Comparison of ENCODE assay signal across 1 cellular context in genomic region chr2:173614265-173614930, GRCh38.
TF ChIP-seq lines count a peak whose summit lies in the region.

No MANE protein-coding gene starts in this region.

TF ChIP-seq in HEK293, 187 proteins besides CTCF, POLR2A, EP300 and RAD21 (continued from another document):
- TF ChIP-seq PBX3 (CRISPR knock-in tag; IDR thresholded peaks at IDR 0.05) (no peak), ZBTB26 (tag by site-specific recombination; optimal IDR thresholded peaks at IDR 0.05) (no peak), ZFP3 (tag by site-specific recombination; IDR thresholded peaks at IDR 0.05; ENCODE audit: low read depth) (no peak), ZNF2 (tag by site-specific recombination; IDR thresholded peaks at IDR 0.05) (no peak), SALL2 (tag by site-specific recombination; IDR thresholded peaks at IDR 0.05; ENCODE audit: borderline replicate concordance) (no peak), MZF1 (tag by site-specific recombination; IDR thresholded peaks at IDR 0.05; ENCODE audit: borderline replicate concordance) (no peak), ZNF473 (tag by site-specific recombination; IDR thresholded peaks at IDR 0.05) (no peak), ZNF157 (tag by site-specific recombination; IDR thresholded peaks at IDR 0.05) (no peak), ZNF112 (tag by site-specific recombination; IDR thresholded peaks at IDR 0.05) (no peak), ZNF626 (tag by site-specific recombination; IDR thresholded peaks at IDR 0.05) (no peak)
TF ChIP-seq in HEK293: peak in this region for 9.
